In genomic region chr16:25411376-25412081, GRCh38 we compare ENCODE assay signal across 23 cellular contexts.
"Had no signal": no experiment of that assay in that cellular context is flagged by ENCODE, and none has a peak within 500 bp of the region (broad histone marks: within the 10 kb centered on the region; RNA-seq: fewer than 3 reads in every experiment).

No MANE protein-coding gene starts in this region.

- H3K36me3 ChIP-seq: left lung, suprapubic skin, transverse colon had no signal

- H3K4me1 Mint-ChIP-seq: activated CD4-positive, alpha-beta T cell treated with anti-CD3 and anti-CD28 coated beads, Interleukin-2, amount 10 ng/mL, durations not matched to agents 24 days and 14 days; activated naive CD4-positive, alpha-beta T cell treated with anti-CD3 and anti-CD28 coated beads, Interleukin-2, amount 10 ng/mL, durations not matched to agents 7 days and 5 days; activated naive CD8-positive, alpha-beta T cell treated with anti-CD3 and anti-CD28 coated beads, Interleukin-2, amount 50 U/mL, for 24 hours; brain; stimulated activated naive CD8-positive, alpha-beta T cell treated with anti-CD3 and anti-CD28 coated beads, Interleukin-15, amount 100 ng/mL, for 72 hours had no signal

- H3K4me3 Mint-ChIP-seq: activated CD4-positive, alpha-beta T cell treated with anti-CD3 and anti-CD28 coated beads, Interleukin-2, amount 10 ng/mL, durations not matched to agents 24 days and 14 days; activated CD8-positive, alpha-beta T cell treated with anti-CD3 and anti-CD28 coated beads, Interleukin-2, amount 10 ng/mL, durations not matched to agents 7 days and 5 days; activated naive CD4-positive, alpha-beta T cell treated with anti-CD3 and anti-CD28 coated beads, Interleukin-2, amount 10 ng/mL, durations not matched to agents 7 days and 5 days; activated naive CD8-positive, alpha-beta T cell treated with anti-CD3 and anti-CD28 coated beads, Interleukin-2, amount 50 U/mL, for 24 hours; activated T-cell treated with anti-CD3 and anti-CD28 coated beads, Interleukin-2, amount 50 U/mL, for 24 hours; brain; endodermal cell; stimulated activated naive CD8-positive, alpha-beta T cell treated with anti-CD3 and anti-CD28 coated beads, Interleukin-15, amount 100 ng/mL, for 72 hours had no signal

- H3K4me2 ChIP-seq: hepatocyte had no signal

- H3K27me3 ChIP-seq: hepatocyte, left lung, suprapubic skin, transverse colon had no signal

- H3K4me3 ChIP-seq: hepatocyte, left lung, skin epidermis, suprapubic skin, transverse colon had no signal

- H3K9me3 ChIP-seq: left lung, suprapubic skin, transverse colon had no signal

- H3K79me2 ChIP-seq: hepatocyte had no signal

- H2AFZ ChIP-seq: hepatocyte had no signal

- H3K4me1 ChIP-seq: left lung, suprapubic skin, transverse colon had no signal

- H3K27ac ChIP-seq: epithelial cell of prostate, hepatocyte, left lung, skin epidermis, suprapubic skin, transverse colon had no signal

- H3K9me3 Mint-ChIP-seq: activated CD4-positive, alpha-beta T cell treated with anti-CD3 and anti-CD28 coated beads, Interleukin-2, amount 10 ng/mL, durations not matched to agents 24 days and 14 days; activated naive CD4-positive, alpha-beta T cell treated with anti-CD3 and anti-CD28 coated beads, Interleukin-2, amount 10 ng/mL, durations not matched to agents 7 days and 5 days; activated naive CD8-positive, alpha-beta T cell treated with anti-CD3 and anti-CD28 coated beads, Interleukin-2, amount 50 U/mL, for 24 hours; activated T-cell treated with anti-CD3 and anti-CD28 coated beads, Interleukin-2, amount 50 U/mL, for 24 hours; brain; endodermal cell; stimulated activated naive CD8-positive, alpha-beta T cell treated with anti-CD3 and anti-CD28 coated beads, Interleukin-15, amount 100 ng/mL, for 72 hours had no signal

- H3K27ac Mint-ChIP-seq: activated CD4-positive, alpha-beta T cell treated with anti-CD3 and anti-CD28 coated beads, Interleukin-2, amount 10 ng/mL, durations not matched to agents 24 days and 14 days; activated CD8-positive, alpha-beta T cell treated with anti-CD3 and anti-CD28 coated beads, Interleukin-2, amount 10 ng/mL, durations not matched to agents 7 days and 5 days; activated naive CD4-positive, alpha-beta T cell treated with anti-CD3 and anti-CD28 coated beads, Interleukin-2, amount 10 ng/mL, durations not matched to agents 7 days and 5 days; activated naive CD8-positive, alpha-beta T cell treated with anti-CD3 and anti-CD28 coated beads, Interleukin-2, amount 50 U/mL, for 24 hours; activated T-cell treated with anti-CD3 and anti-CD28 coated beads, Interleukin-2, amount 50 U/mL, for 24 hours; brain; endodermal cell; progenitor cell of endocrine pancreas; stimulated activated naive CD8-positive, alpha-beta T cell treated with anti-CD3 and anti-CD28 coated beads, Interleukin-15, amount 100 ng/mL, for 72 hours had no signal

- H3K27me3 Mint-ChIP-seq: activated CD4-positive, alpha-beta T cell treated with anti-CD3 and anti-CD28 coated beads, Interleukin-2, amount 10 ng/mL, durations not matched to agents 24 days and 14 days; activated naive CD4-positive, alpha-beta T cell treated with anti-CD3 and anti-CD28 coated beads, Interleukin-2, amount 10 ng/mL, durations not matched to agents 7 days and 5 days; activated naive CD8-positive, alpha-beta T cell treated with anti-CD3 and anti-CD28 coated beads, Interleukin-2, amount 50 U/mL, for 24 hours; progenitor cell of endocrine pancreas; stimulated activated naive CD8-positive, alpha-beta T cell treated with anti-CD3 and anti-CD28 coated beads, Interleukin-15, amount 100 ng/mL, for 72 hours had no signal

- H3K36me3 Mint-ChIP-seq: activated naive CD4-positive, alpha-beta T cell treated with anti-CD3 and anti-CD28 coated beads, Interleukin-2, amount 10 ng/mL, durations not matched to agents 7 days and 5 days; brain had no signal

- DNase-seq: activated CD4-positive, alpha-beta T cell treated with anti-CD3 and anti-CD28 coated beads, Interleukin-2, amount 10 ng/mL, durations not matched to agents 24 days and 14 days; activated CD4-positive, CD25-positive, alpha-beta regulatory T cell; activated CD8-positive, alpha-beta T cell treated with anti-CD3 and anti-CD28 coated beads, Interleukin-2, amount 10 ng/mL, durations not matched to agents 7 days and 5 days; activated naive CD4-positive, alpha-beta T cell treated with anti-CD3 and anti-CD28 coated beads, Interleukin-2, amount 10 ng/mL, durations not matched to agents 7 days and 5 days; activated naive CD8-positive, alpha-beta T cell treated with anti-CD3 and anti-CD28 coated beads, Interleukin-2, amount 50 U/mL, for 24 hours; activated T-cell treated with anti-CD3 and anti-CD28 coated beads, Interleukin-2, amount 50 U/mL, for 24 hours; anterior cingulate cortex; central memory CD4-positive, alpha-beta T cell; endodermal cell; foreskin fibroblast; left lung; mammary epithelial cell; stimulated activated CD4-positive, alpha-beta T cell treated with anti-CD3 and anti-CD28 coated beads, Interleukin-2, amount 100 ng/mL, for 48 hours; stimulated activated naive CD8-positive, alpha-beta T cell treated with anti-CD3 and anti-CD28 coated beads, Interleukin-15, amount 100 ng/mL, for 72 hours; T-helper 1 cell; T-helper 9 cell; transverse colon had no signal
